24 cellular contexts compared by ENCODE assay signal in genomic region chr15:100945006-100945405, GRCh38. TPM values are rescaled to one million over a fixed set of nuclear protein-coding genes. Genes with fewer than 3 reads are reported as not detected.
DNase-seq lines count a peak whose midpoint lies in the region; ATAC-seq and TF ChIP-seq lines count a peak whose summit lies in the region.
"Had no signal": no experiment of that assay in that cellular context is flagged by ENCODE, and none has a peak within 500 bp of the region (broad histone marks: within the 10 kb centered on the region; RNA-seq: fewer than 3 reads in every experiment).

No MANE protein-coding gene starts in this region.

- no peaks in the 10 kb centered on the region for H4K20me1 ChIP-seq in IMR-90 (ENCODE audit: insufficient read depth, low read length)
- H4K20me1 ChIP-seq: BLaER1 had no signal

- H3K23ac ChIP-seq in IMR-90 (ENCODE audit: low read depth, low read length) = no peak overlapping the region

- H2AK5ac ChIP-seq in IMR-90 (ENCODE audit: low read depth, low read length) = no peak overlapping the region

- H3K36me3 Mint-ChIP-seq in glutamatergic neuron (ENCODE audit: unreplicated experiment) = no peaks in the 10 kb centered on the region

- peak; percentile 24; the same call in 1 of the 2 replicates for ATAC-seq in IMR-90 (ENCODE audit: low read depth)
- ATAC-seq in GM18498 (IDR thresholded peaks at IDR 0.05; ENCODE audit: unreplicated experiment) = no peak

- CTCF ChIA-PET in IMR-90 (lab: Yijun Ruan, JAX) (interaction anchor here (0.7 to 1.1 kb wide), 3 partner anchors 57 to 322 kb away, joined by 3 to 5 read pairs (median 5); no protein-coding TSS in a partner anchor), RWPE1 (lab: Yijun Ruan, JAX) (no interaction called here)

- no peak overlapping the region for H3K9ac ChIP-seq in IMR-90 (ENCODE audit: low read depth, low read length)
- H3K9ac ChIP-seq: BLaER1 had no signal

- no peak overlapping the region for H2AFZ ChIP-seq in IMR-90 (replicated peaks; ENCODE audit: low read length, poor library complexity)

- H3K4me3 Mint-ChIP-seq in glutamatergic neuron (ENCODE audit: unreplicated experiment) = no peak overlapping the region
- H3K4me3 Mint-ChIP-seq: CD4-positive, alpha-beta T cell had no signal

- H4K91ac ChIP-seq in IMR-90 (ENCODE audit: insufficient read depth, low read depth, low read length) = no peak overlapping the region

- H4K5ac ChIP-seq in IMR-90 (ENCODE audit: low read depth, low read length) = no peak overlapping the region

- no peak overlapping the region for H3K56ac ChIP-seq in IMR-90 (ENCODE audit: extremely low read depth, insufficient read depth, low read length)

- H3K27me3 ChIP-seq in IMR-90 (ENCODE audit: control insufficient read depth, insufficient read depth, low read length) = no peaks in the 10 kb centered on the region
- H3K27me3 ChIP-seq: BLaER1, MG63 had no signal

- no peak overlapping the region for H2BK15ac ChIP-seq in IMR-90 (ENCODE audit: low read depth, low read length)

- DNase-seq in ELR (ENCODE audit: low read depth) (peak; percentile 3), IMR-90 (peak; percentile 47), glutamatergic neuron (no peak), NOMO-1 treated with DMSO at 0.1 percent for 48 hours (lab: John Stamatoyannopoulos, UW; ENCODE audit: unreplicated experiment) (no peak), RWPE1 (ENCODE audit: low spot score) (no peak), superior temporal gyrus (ENCODE audit: extremely low spot score) (no peak)
- DNase-seq: Caco-2; CD4-positive, alpha-beta T cell; DMS153; GDM1; MG63; NCI-H1048; NCI-H1417 treated with DMSO at 0.1 percent for 48 hours; NCI-H187; NCI-H226; NCI-H510A treated with DMSO at 0.1 percent for 48 hours; NCI-H774; NK-92 treated with Interleukin-12 subunit alpha and Interleukin-12 subunit beta, amount 100 ng/mL, for 24 hours; OCI-M1; Right ventricle myocardium superior had no signal

- TF ChIP-seq CTCF in IMR-90 (conservative IDR thresholded peaks at IDR 0.05; ENCODE audit: low read depth, low read length) (no peak), glutamatergic neuron (IDR thresholded peaks at IDR 0.05; ENCODE audit: partially characterized antibody, unreplicated experiment) (no peak), RWPE1 (conservative IDR thresholded peaks at IDR 0.05; ENCODE audit: low read depth) (no peak)

- H3K36me3 ChIP-seq in IMR-90 (ENCODE audit: control insufficient read depth, insufficient read depth, low read length) = no peaks in the 10 kb centered on the region
- H3K36me3 ChIP-seq: BLaER1, HAP-1 had no signal

- peaks cover 5% of the 10 kb centered on the region; the same call in 1 of the 2 replicates for H3K9me1 ChIP-seq in IMR-90 (ENCODE audit: insufficient read depth, low read length)

- H3K27me3 Mint-ChIP-seq in glutamatergic neuron (ENCODE audit: unreplicated experiment) = no peaks in the 10 kb centered on the region

- no peak for TF ChIP-seq POLR2A in IMR-90 (IDR thresholded peaks at IDR 0.05; ENCODE audit: low read depth, low read length)

- peaks cover 25% of the 10 kb centered on the region for H3K4me1 Mint-ChIP-seq in glutamatergic neuron (ENCODE audit: low read depth, unreplicated experiment)

- no peak overlapping the region for H2BK120ac ChIP-seq in IMR-90 (ENCODE audit: low read depth, low read length)

- H2BK20ac ChIP-seq in IMR-90 (ENCODE audit: low read depth, low read length) = no peak overlapping the region

- peaks cover 0 to 11% of the 10 kb centered on the region in 2 experiments; a peak in 1 of 4 replicates for H3K79me1 ChIP-seq in IMR-90 (ENCODE audit: low read depth in 1 of 2, low read length in 2 of 2)

- H3K9me3 ChIP-seq in IMR-90 (ENCODE audit: control insufficient read depth, insufficient read depth, low read length) = no peaks in the 10 kb centered on the region
- H3K9me3 ChIP-seq: BLaER1, Caco-2, HAP-1 had no signal

- H2AK9ac ChIP-seq in IMR-90 (replicated peaks; ENCODE audit: low read depth, low read length, poor library complexity) = no peak overlapping the region

- H3K27ac ChIP-seq in IMR-90 (ENCODE audit: insufficient read depth, low read length) (peak overlapping the region; percentile 1; the same call in 1 of the 2 replicates), angular gyrus (ENCODE audit: low read depth, low read length) (peak overlapping the region; percentile 16), RWPE1 (no peak overlapping the region)
- H3K27ac ChIP-seq: BLaER1 had no signal

- H3K4me1 ChIP-seq in IMR-90 (ENCODE audit: control insufficient read depth, insufficient read depth, low read length) = peaks cover 10% of the 10 kb centered on the region
- H3K4me1 ChIP-seq: HAP-1 had no signal

- 0% methylated on average over 3 of the region's 7 CpGs; no CpG with 5 or more reads in 1 of the 2 experiments for WGBS in IMR-90 (ENCODE audit: extremely low coverage in 2 of 2, insufficient read length in 1 of 2), 2 experiments

- no peak overlapping the region for H2BK5ac ChIP-seq in IMR-90 (ENCODE audit: low read depth, low read length, poor library complexity, severe bottlenecking)

- dilution Hi-C loops in IMR-90 (cut with HindIII; ENCODE audit: low sequenced_read_pairs, unreplicated experiment) = no loop called here

- POLR2A ChIA-PET in IMR-90 (lab: Charles Lee; ENCODE audit: unreplicated experiment) = no interaction called here
- POLR2A ChIA-PET in RWPE1 (lab: Yijun Ruan, JAX; ENCODE audit: low non-redundant PET) = no interaction called here

- BruUV-seq in IMR-90 (replicated peaks; lab: Mats Ljungman, UMichigan) = no TSS peak

- H4K8ac ChIP-seq in IMR-90 (ENCODE audit: low read depth in 2 of 2, low read length in 2 of 2) = no peak overlapping the region

- H3K14ac ChIP-seq in IMR-90 (replicated peaks; ENCODE audit: low read depth, low read length) = no peak overlapping the region

- intact Hi-C loops in IMR-90 (cut with micrococcal nuclease) = no loop called here

- in situ Hi-C loops in IMR-90 (cut with MboI; ENCODE audit: low sequenced_read_pairs) = no loop called here

- peak overlapping the region; percentile 17 for H3K27ac Mint-ChIP-seq in glutamatergic neuron (ENCODE audit: unreplicated experiment)
- H3K27ac Mint-ChIP-seq: CD4-positive, alpha-beta T cell had no signal

- H3K9me3 Mint-ChIP-seq in glutamatergic neuron (ENCODE audit: unreplicated experiment) = no peaks in the 10 kb centered on the region
- H3K9me3 Mint-ChIP-seq: CD4-positive, alpha-beta T cell had no signal

- no peak overlapping the region for H3K18ac ChIP-seq in IMR-90 (ENCODE audit: low read depth, low read length)

- H3K4me3 ChIP-seq in IMR-90 (ENCODE audit: insufficient read depth, low read depth, low read length) = no peak overlapping the region
- H3K4me3 ChIP-seq: BLaER1, HAP-1, MG63 had no signal

- no peak overlapping the region for H3K4ac ChIP-seq in IMR-90 (ENCODE audit: low read depth, low read length)

- TF ChIP-seq RAD21 in IMR-90 (IDR thresholded peaks at IDR 0.05; ENCODE audit: low read length) = no peak

- peak overlapping the region; percentile 17; the same call in 1 of the 2 replicates for H3K4me2 ChIP-seq in IMR-90 (ENCODE audit: low read depth, low read length)

TF ChIP-seq in IMR-90, 13 proteins besides CTCF, POLR2A, EP300 and RAD21:
- TF ChIP-seq RCOR1 (IDR thresholded peaks at IDR 0.05; ENCODE audit: insufficient replicate concordance, low read length) = no peak

RNA-seq across cellular contexts. Expression of gene LRRK1, which starts 25.8 kb away (rescaled TPM):
- total RNA-seq in IMR-90 (2012; rRNA removed) (1.9 and 3.0 TPM in 2 replicates), glutamatergic neuron (ENCODE audit: unreplicated experiment) (1.5 TPM)
- 5.8 and 6.8 TPM in 2 replicates for polyA plus RNA-seq in IMR-90 (2012; rRNA removed)
- 3.1 and 5.1 TPM in 2 replicates for polyA plus RNA-seq in IMR-90 (2012; cell fraction: cytosol; rRNA removed)
- 19.9 and 31.2 TPM in 2 replicates for polyA plus RNA-seq in IMR-90 (2012; cell fraction: nucleus; rRNA removed; ENCODE audit: low replicate concordance)

Comparison
In these comparisons a context has a peak if more than half of its experiments do, and no peak if none do; other contexts are left out.
1. DNase-seq: peak in ELR (single experiment) and IMR-90 (single experiment); none in glutamatergic neuron (single experiment), NOMO-1 treated with DMSO at 0.1 percent for 48 hours (single experiment), RWPE1 (single experiment) and superior temporal gyrus (single experiment).